In the genomic region with DNA sequence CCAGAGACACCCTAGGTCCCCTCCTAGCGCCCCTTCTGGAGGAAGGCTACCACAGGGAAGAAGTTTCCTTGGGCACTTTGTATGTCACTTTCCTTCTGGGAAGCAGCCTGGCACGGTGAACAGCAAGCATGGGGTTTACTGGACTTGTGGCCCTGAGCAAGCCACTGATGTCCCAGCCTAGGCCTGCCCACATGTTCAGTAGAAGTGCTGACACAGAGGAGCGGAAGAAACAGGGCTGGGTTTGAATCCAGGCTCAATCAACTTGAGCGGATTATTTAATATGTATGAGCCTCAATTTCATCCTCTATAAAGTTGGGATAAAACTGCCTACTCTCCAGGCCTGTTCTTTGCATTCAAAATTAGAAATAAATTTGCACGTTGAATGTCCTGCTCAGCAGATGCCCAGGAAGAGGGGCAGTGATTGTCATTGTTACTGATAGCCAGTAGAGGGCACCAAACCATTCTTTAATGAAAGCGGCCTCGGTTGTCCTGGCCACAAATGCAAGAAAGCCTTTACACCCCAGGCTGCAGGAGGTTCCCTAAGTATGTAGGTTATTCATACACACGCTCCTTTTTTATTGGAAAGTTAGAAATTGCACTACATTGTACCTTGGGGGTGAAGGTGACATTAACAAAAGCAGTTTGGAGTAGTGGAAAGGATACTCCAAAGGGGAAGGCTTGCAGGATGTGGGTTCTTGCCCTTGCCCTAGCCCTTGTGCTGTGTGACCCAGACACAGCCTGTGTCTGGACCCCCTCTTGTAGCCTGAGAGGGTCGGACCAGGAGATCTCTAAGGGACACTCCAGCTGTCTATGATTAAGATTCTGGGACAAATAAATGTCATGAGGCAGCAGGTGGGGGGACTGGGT, we compare ENCODE assay signal across 9 cellular contexts. TPM values are rescaled to one million over a fixed set of nuclear protein-coding genes. Genes with fewer than 3 reads are reported as not detected.
DNase-seq lines count a peak whose midpoint lies in the region; ATAC-seq and TF ChIP-seq lines count a peak whose summit lies in the region.
"Had no signal": no experiment of that assay in that cellular context is flagged by ENCODE, and none has a peak within 500 bp of the region (broad histone marks: within the 10 kb centered on the region; RNA-seq: fewer than 3 reads in every experiment).

No MANE protein-coding gene starts in this region.

- H3K27ac ChIP-seq in HCT116 (ENCODE audit: low read depth, low read length) (no peak overlapping the region), mammary epithelial cell (ENCODE audit: insufficient read depth, low read depth, low read length) (no peak overlapping the region)

- ATAC-seq in HCT116 (peak; percentile 88), GM21737 (IDR thresholded peaks at IDR 0.05; ENCODE audit: unreplicated experiment) (no peak)

- H3K9me2 ChIP-seq in HCT116 (ENCODE audit: insufficient read depth) = no peaks in the 10 kb centered on the region

- peak; percentile 95 for TF ChIP-seq RAD21 in HCT116 (IDR thresholded peaks at IDR 0.05; ENCODE audit: low read depth)

- dilution Hi-C loops in mammary epithelial cell (cut with HindIII; ENCODE audit: low sequenced_read_pairs) = no loop called here

- BruUV-seq in HCT116 (replicated peaks; lab: Mats Ljungman, UMichigan) = no TSS peak
- BruUV-seq in mammary epithelial cell (replicated peaks; lab: Mats Ljungman, UMichigan) = no TSS peak

- intact Hi-C loops in HCT116 (cut with micrococcal nuclease) (loop anchor here (1.0 kb wide), 3 partner anchors 191 to 244 kb away; partner anchors contain the start of gene TRMO), mammary epithelial cell (cut with micrococcal nuclease) (loop anchor here (1.0 to 10.0 kb wide), 8 partner anchors 72 to 544 kb away; partner anchors contain the start of gene TBC1D2)

- RAD21 ChIA-PET in HCT116 (lab: Charles Lee; ENCODE audit: low non-redundant PET in 1 of 2, low total read pairs in 2 of 2, uncharacterized antibody in 2 of 2, unreplicated experiment in 2 of 2) = no interaction called here

- DNase-seq in Daoy (ENCODE audit: low read depth) (peak; percentile 73), HCT116 (ENCODE audit: low read depth, low spot score) (peak; percentile 47), NCI-H2029 (lab: John Stamatoyannopoulos, UW) (peak; percentile 34), mammary epithelial cell (peak; percentile 59), iris pigment epithelial cell (ENCODE audit: low read depth) (peak; percentile 73)
- DNase-seq in T-helper 2 cell treated with Interferon-gamma antibody and Interleukin-4, amounts not matched to agents 5 μg/mL and 100 μg/mL, for 36 hours (ENCODE audit: low spot score) = peak; percentile 37
- peak; percentile 15 to 40 for DNase-seq in stimulated activated CD4-positive, alpha-beta T cell treated with anti-CD3 and anti-CD28 coated beads, Interleukin-1b, Interleukin-23, amount 100 ng/mL, for 4 hours (ENCODE audit: low read depth in 2 of 2)

- TF ChIP-seq CTCF in HCT116 (IDR thresholded peaks at IDR 0.05 in 2 of 3, conservative IDR thresholded peaks at IDR 0.05 in 1 of 3; ENCODE audit: borderline replicate concordance in 1 of 3, insufficient read depth in 1 of 3, low read depth in 2 of 3, low read length in 2 of 3) (peak; percentile 71 to 89 (median 82)), mammary epithelial cell (conservative IDR thresholded peaks at IDR 0.05 in 1 of 2, IDR thresholded peaks at IDR 0.05 in 1 of 2; ENCODE audit: extremely low read depth in 1 of 2, insufficient read depth in 1 of 2, low read depth in 1 of 2, low read length in 2 of 2) (peak; percentile 74 to 79)

- 24% methylated on average over 9 of the region's 9 CpGs for WGBS in mammary epithelial cell (ENCODE audit: low coverage, missing lambda C conversion rate)

- H3K27ac Mint-ChIP-seq in T-helper 2 cell treated with Interferon-gamma antibody and Interleukin-4, amounts not matched to agents 5 μg/mL and 100 μg/mL, for 36 hours = no peak overlapping the region
- H3K27ac Mint-ChIP-seq: activated naive CD8-positive, alpha-beta T cell had no signal

- POLR2A ChIA-PET in HCT116 (lab: Charles Lee) = no interaction called here

- peaks cover 11 to 13% of the 10 kb centered on the region in 2 experiments for H3K4me1 ChIP-seq in HCT116 (ENCODE audit: control insufficient read depth in 1 of 2, insufficient read depth in 2 of 2, low read length in 2 of 2)
- H3K4me1 ChIP-seq in mammary epithelial cell (ENCODE audit: insufficient read depth, low read length) = peaks cover 24% of the 10 kb centered on the region

- H3K4me3 Mint-ChIP-seq in T-helper 2 cell treated with Interferon-gamma antibody and Interleukin-4, amounts not matched to agents 5 μg/mL and 100 μg/mL, for 36 hours = peak overlapping the region; percentile 46

- H3K79me2 ChIP-seq in HCT116 (ENCODE audit: insufficient read depth, low read length) (no peaks in the 10 kb centered on the region), mammary epithelial cell (ENCODE audit: insufficient read depth, low read length) (no peaks in the 10 kb centered on the region)

- H2AFZ ChIP-seq in HCT116 (ENCODE audit: low read depth, low read length, poor library complexity, severe bottlenecking) = peak overlapping the region; percentile 45
- no peak overlapping the region for H2AFZ ChIP-seq in mammary epithelial cell (ENCODE audit: low read depth, low read length)

- CTCF ChIA-PET in HCT116 (lab: Charles Lee) (no interaction called here), mammary epithelial cell (lab: Charles Lee; ENCODE audit: low non-redundant PET) (no interaction called here)

- H3K9me3 Mint-ChIP-seq in T-helper 2 cell treated with Interferon-gamma antibody and Interleukin-4, amounts not matched to agents 5 μg/mL and 100 μg/mL, for 36 hours = no peaks in the 10 kb centered on the region

- no peak for TF ChIP-seq POLR2A in HCT116 (IDR thresholded peaks at IDR 0.05; ENCODE audit: borderline replicate concordance, extremely low read depth, insufficient read depth, insufficient read length)

- H3K36me3 Mint-ChIP-seq in T-helper 2 cell treated with Interferon-gamma antibody and Interleukin-4, amounts not matched to agents 5 μg/mL and 100 μg/mL, for 36 hours (ENCODE audit: low read depth) = no peaks in the 10 kb centered on the region
- H3K36me3 Mint-ChIP-seq: activated naive CD8-positive, alpha-beta T cell had no signal

- H3K9ac ChIP-seq in HCT116 (ENCODE audit: low read length) = no peak overlapping the region
- no peak overlapping the region for H3K9ac ChIP-seq in mammary epithelial cell (ENCODE audit: insufficient read depth, low read length)

- H3K9me3 ChIP-seq in HCT116 (ENCODE audit: control insufficient read depth in 1 of 2, insufficient read depth in 1 of 2, low read depth in 1 of 2, low read length in 2 of 2) (no peaks in the 10 kb centered on the region), mammary epithelial cell (replicated peaks; ENCODE audit: insufficient read depth, low read length) (no peaks in the 10 kb centered on the region)

- H3K4me3 ChIP-seq in HCT116 (replicated peaks in 1 of 2; ENCODE audit: low read depth in 1 of 2, low read length in 2 of 2) (no peak overlapping the region), mammary epithelial cell (replicated peaks in 1 of 3; ENCODE audit: insufficient read depth in 1 of 3, low read depth in 2 of 3, low read length in 3 of 3) (no peak overlapping the region)

- no peaks in the 10 kb centered on the region for H3K36me3 ChIP-seq in HCT116 (ENCODE audit: control insufficient read depth in 1 of 2, insufficient read depth in 2 of 2, low read length in 2 of 2)
- H3K36me3 ChIP-seq in mammary epithelial cell (ENCODE audit: insufficient read depth, low read length) = no peaks in the 10 kb centered on the region

- no peaks in the 10 kb centered on the region for H3K27me3 ChIP-seq in HCT116 (ENCODE audit: insufficient read depth, low read length)
- H3K27me3 ChIP-seq in mammary epithelial cell (ENCODE audit: insufficient read depth, low read length) = peaks cover 10% of the 10 kb centered on the region

- in situ Hi-C loops in mammary epithelial cell (cut with MboI; ENCODE audit: low sequenced_read_pairs in 2 of 2) = loop anchor here (5.0 kb wide), 1 partner anchor 192 kb away; no protein-coding TSS in a partner anchor

- H3K27me3 Mint-ChIP-seq in T-helper 2 cell treated with Interferon-gamma antibody and Interleukin-4, amounts not matched to agents 5 μg/mL and 100 μg/mL, for 36 hours (ENCODE audit: low read depth) = peaks cover 23% of the 10 kb centered on the region

- peaks cover 33% of the 10 kb centered on the region for H3K4me1 Mint-ChIP-seq in T-helper 2 cell treated with Interferon-gamma antibody and Interleukin-4, amounts not matched to agents 5 μg/mL and 100 μg/mL, for 36 hours (ENCODE audit: low read depth)

- H3K4me2 ChIP-seq in HCT116 (ENCODE audit: low read length) (no peak overlapping the region), mammary epithelial cell (ENCODE audit: insufficient read depth, low read depth, low read length) (no peak overlapping the region)

- H4K20me1 ChIP-seq in HCT116 (ENCODE audit: insufficient read depth) (no peaks in the 10 kb centered on the region), mammary epithelial cell (ENCODE audit: insufficient read depth, low read length) (no peaks in the 10 kb centered on the region)

TF ChIP-seq in HCT116, 20 proteins besides CTCF, POLR2A, EP300 and RAD21 (continues in another document):
- no peak for TF ChIP-seq JUND (IDR thresholded peaks at IDR 0.05)
- no peak for TF ChIP-seq CBX3 (IDR thresholded peaks at IDR 0.05; ENCODE audit: low read depth)
- TF ChIP-seq YY1 (IDR thresholded peaks at IDR 0.05; ENCODE audit: extremely low read depth, insufficient replicate concordance, low read depth, low read length) = no peak
- no peak for TF ChIP-seq ELF1 (IDR thresholded peaks at IDR 0.05; ENCODE audit: borderline replicate concordance, low read depth)
- TF ChIP-seq EGR1 (IDR thresholded peaks at IDR 0.05; ENCODE audit: low read depth) = no peak
- TF ChIP-seq ZNF274 (IDR thresholded peaks at IDR 0.05; ENCODE audit: low read depth, low read length) = no peak

RNA-seq across cellular contexts. Expression of gene XPA, which starts 13.4 kb away (rescaled TPM):
- 13.2 and 15.0 TPM in 2 replicates for total RNA-seq in Daoy (2014; rRNA removed; shearing (Covaris generic))
- total RNA-seq in HCT116 (2021; ENCODE audit: unreplicated experiment) = 9.3 TPM
- 4.2 and 6.1 TPM in 2 replicates for polyA plus RNA-seq in HCT116 (2012)
- total RNA-seq in mammary epithelial cell = 1 to 10 TPM; 3.7 to 7.6 TPM
- 1.4 TPM for polyA plus RNA-seq in mammary epithelial cell
- polyA minus RNA-seq in mammary epithelial cell = not detected
